In genomic region chrX:101550825-101551767, GRCh38 we compare ENCODE assay signal across 8 cellular contexts. TPM values are rescaled to one million over a fixed set of nuclear protein-coding genes. Genes with fewer than 3 reads are reported as not detected.
DNase-seq lines count a peak whose midpoint lies in the region; ATAC-seq and TF ChIP-seq lines count a peak whose summit lies in the region.

No MANE protein-coding gene starts in this region.

- no peaks in the 10 kb centered on the region for H3K9me3 Mint-ChIP-seq in activated T-cell treated with anti-CD3 and anti-CD28 coated beads, Interleukin-2, amount 50 U/mL, for 24 hours
- H3K9me3 Mint-ChIP-seq in T-cell: no peaks in the 10 kb centered on the region

- WGBS in esophagus squamous epithelium, 2 donors: 22 to 39% methylated on average over 12 to 24 of the region's 34 CpGs
- WGBS in upper lobe of left lung, 2 donors: 4 to 40% methylated on average over 16 to 33 of the region's 34 CpGs

- peak overlapping the region; percentile 47 to 48 for H3K9ac ChIP-seq in mucosa of rectum (ENCODE audit: low read depth in 1 of 2, low read length in 2 of 2)

- H3K4me1 Mint-ChIP-seq in activated T-cell treated with anti-CD3 and anti-CD28 coated beads, Interleukin-2, amount 50 U/mL, for 24 hours (ENCODE audit: low read depth): peaks cover 11% of the 10 kb centered on the region
- H3K4me1 Mint-ChIP-seq in T-cell: peaks cover 12 to 18% (median 12%) of the 10 kb centered on the region in 3 donors

- H3K4me3 Mint-ChIP-seq in activated T-cell treated with anti-CD3 and anti-CD28 coated beads, Interleukin-2, amount 50 U/mL, for 24 hours: peak overlapping the region; percentile 77
- H3K4me3 Mint-ChIP-seq in T-cell: peak overlapping the region; percentile 73 to 82 (median 73)

- POLR2A ChIA-PET in T-cell (lab: Charles Lee): no interaction called here

- H3K36me3 ChIP-seq in esophagus squamous epithelium (no peaks in the 10 kb centered on the region), mucosa of rectum (ENCODE audit: control insufficient read depth in 2 of 2, insufficient read depth in 2 of 2, low read length in 2 of 2) (no peaks in the 10 kb centered on the region), upper lobe of left lung (peaks cover 0 to 8% (median 2%) of the 10 kb centered on the region in 4 donors)

- H3K4me3 ChIP-seq in esophagus squamous epithelium: peak overlapping the region; percentile 27 to 68 (median 56)
- peak overlapping the region; percentile 56 to 72 for H3K4me3 ChIP-seq in mucosa of rectum (ENCODE audit: low read length in 2 of 2)
- H3K4me3 ChIP-seq in upper lobe of left lung: peak overlapping the region; percentile 25 to 65 (median 55)

- peak in 1 of 4 experiments; percentile 19 for ATAC-seq in T-cell (replicated peaks in 1 of 4)
- peak; percentile 58 to 90 for ATAC-seq in upper lobe of left lung (ENCODE audit: low FRiP score in 2 of 2)
- ATAC-seq in GM21786 (IDR thresholded peaks at IDR 0.05; ENCODE audit: unreplicated experiment): no peak
- no peak for ATAC-seq in activated CD4-positive, CD25-positive, alpha-beta regulatory T cell treated with anti-CD3 and anti-CD28 coated beads, Interleukin-2, amount 50 U/mL, for 24 hours

- no peaks in the 10 kb centered on the region for H3K36me3 Mint-ChIP-seq in activated T-cell treated with anti-CD3 and anti-CD28 coated beads, Interleukin-2, amount 50 U/mL, for 24 hours (ENCODE audit: low read depth)
- no peaks in the 10 kb centered on the region for H3K36me3 Mint-ChIP-seq in T-cell

- H3K27ac ChIP-seq in esophagus squamous epithelium (peak overlapping the region; percentile 65 to 88 (median 84)), mucosa of rectum (ENCODE audit: low read depth in 2 of 2, low read length in 2 of 2) (peak overlapping the region; percentile 46 to 75), upper lobe of left lung (peak overlapping the region; percentile 79 to 85 (median 82))

- H3K27me3 Mint-ChIP-seq in activated T-cell treated with anti-CD3 and anti-CD28 coated beads, Interleukin-2, amount 50 U/mL, for 24 hours: peaks cover 50% of the 10 kb centered on the region
- peaks cover 22 to 27% of the 10 kb centered on the region in 2 donors for H3K27me3 Mint-ChIP-seq in T-cell

- no peaks in the 10 kb centered on the region for H3K9me3 ChIP-seq in esophagus squamous epithelium
- no peaks in the 10 kb centered on the region for H3K9me3 ChIP-seq in mucosa of rectum (ENCODE audit: control insufficient read depth in 2 of 2, low read length in 2 of 2)
- H3K9me3 ChIP-seq in upper lobe of left lung: no peaks in the 10 kb centered on the region

- no peak for DNase-seq in activated T-cell treated with anti-CD3 and anti-CD28 coated beads, Interleukin-2, amount 50 U/mL, for 24 hours
- no peak for DNase-seq in activated T-cell treated with anti-CD3 and anti-CD28 coated beads, Interleukin-2, amount 50 U/mL, for 48 hours
- no peak for DNase-seq in T-cell
- no peak for DNase-seq in esophagus squamous epithelium (lab: John Stamatoyannopoulos, UW)
- peak; percentile 18 to 32 for DNase-seq in upper lobe of left lung

- H3K27ac Mint-ChIP-seq in activated T-cell treated with anti-CD3 and anti-CD28 coated beads, Interleukin-2, amount 50 U/mL, for 24 hours: no peak overlapping the region
- no peak overlapping the region for H3K27ac Mint-ChIP-seq in T-cell

- CTCF ChIA-PET in T-cell (lab: Charles Lee): no interaction called here

- H3K4me1 ChIP-seq in esophagus squamous epithelium (peaks cover 0 to 6% (median 0%) of the 10 kb centered on the region in 3 donors), mucosa of rectum (ENCODE audit: control insufficient read depth in 2 of 2, insufficient read depth in 2 of 2, low read length in 2 of 2) (no peaks in the 10 kb centered on the region), upper lobe of left lung (no peaks in the 10 kb centered on the region)

- intact Hi-C loops in esophagus squamous epithelium (cut with DNase I): no loop called here

- H3K27me3 ChIP-seq in esophagus squamous epithelium (no peaks in the 10 kb centered on the region), mucosa of rectum (ENCODE audit: control insufficient read depth in 2 of 2, insufficient read depth in 2 of 2, low read length in 2 of 2) (peaks cover 0 to 2% of the 10 kb centered on the region in 2 donors), upper lobe of left lung (no peaks in the 10 kb centered on the region)

- TF ChIP-seq POLR2A in esophagus squamous epithelium (IDR thresholded peaks at IDR 0.05): no peak
- no peak for TF ChIP-seq POLR2A in upper lobe of left lung (IDR thresholded peaks at IDR 0.05)

- no peak for TF ChIP-seq EP300 in upper lobe of left lung (IDR thresholded peaks at IDR 0.05)

- TF ChIP-seq CTCF in esophagus squamous epithelium (IDR thresholded peaks at IDR 0.05) (no peak), upper lobe of left lung (IDR thresholded peaks at IDR 0.05) (no peak)

RNA-seq across cellular contexts. Expression of gene ARMCX1, which starts 0.7 kb away (rescaled TPM):
- 1 to 10 TPM in 3 of 5 donors, under 1 TPM in 2; 0.72 to 1.5 (median 1.2) TPM for total RNA-seq in T-cell
- 10 to 100 TPM in 2 of 4 donors, 1 to 10 TPM in 2; 2.2 to 16.6 (median 7.8) TPM for total RNA-seq in esophagus squamous epithelium
- 10 to 100 TPM; 13.8 to 22.0 (median 17.5) TPM for total RNA-seq in upper lobe of left lung

Comparison
In these comparisons a context has a peak if more than half of its experiments do, and no peak if none do; other contexts are left out.
1. DNase-seq: peak in upper lobe of left lung (2 of 2); none in activated T-cell treated with anti-CD3 and anti-CD28 coated beads, Interleukin-2, amount 50 U/mL, for 24 hours (single experiment), activated T-cell treated with anti-CD3 and anti-CD28 coated beads, Interleukin-2, amount 50 U/mL, for 48 hours (0 of 2), T-cell (0 of 34) and esophagus squamous epithelium (single experiment).
2. ATAC-seq: peak in upper lobe of left lung (2 of 2); none in GM21786 (single experiment) and activated CD4-positive, CD25-positive, alpha-beta regulatory T cell treated with anti-CD3 and anti-CD28 coated beads, Interleukin-2, amount 50 U/mL, for 24 hours (0 of 2).
3. Peak in every context shown above with its lines, with median percentiles within 50 percentile points of each other: H3K27ac ChIP-seq and H3K4me3 ChIP-seq.